ENCODE assay signal across 2 cellular contexts in genomic region chr11:131198161-131198560, GRCh38.
TF ChIP-seq lines count a peak whose summit lies in the region.

No MANE protein-coding gene starts in this region.

TF ChIP-seq in IMR-90, 13 proteins besides CTCF, POLR2A, EP300 and RAD21:
- TF ChIP-seq BHLHE40 (IDR thresholded peaks at IDR 0.05; ENCODE audit: low read depth, low read length): no peak
- no peak for TF ChIP-seq CHD1 (IDR thresholded peaks at IDR 0.05; ENCODE audit: low read depth, low read length)
- TF ChIP-seq ELK1 (IDR thresholded peaks at IDR 0.05; ENCODE audit: borderline replicate concordance, low read depth, low read length): no peak
- TF ChIP-seq RFX5 (IDR thresholded peaks at IDR 0.05; ENCODE audit: low read depth, low read length): no peak
- no peak for TF ChIP-seq USF2 (IDR thresholded peaks at IDR 0.05; ENCODE audit: low read depth, low read length)
- no peak for TF ChIP-seq MAFK (IDR thresholded peaks at IDR 0.05; ENCODE audit: low read depth, low read length)
- TF ChIP-seq NFE2L2 (IDR thresholded peaks at IDR 0.05; ENCODE audit: low read depth, low read length): no peak
- no peak for TF ChIP-seq FOS (IDR thresholded peaks at IDR 0.05; ENCODE audit: low read depth, low read length)
- TF ChIP-seq MXI1 (IDR thresholded peaks at IDR 0.05; ENCODE audit: borderline replicate concordance, low read depth, low read length): no peak
- TF ChIP-seq CEBPB (IDR thresholded peaks at IDR 0.05; ENCODE audit: low read depth, low read length): no peak
- TF ChIP-seq RCOR1 (IDR thresholded peaks at IDR 0.05; ENCODE audit: insufficient replicate concordance, low read length): no peak
- TF ChIP-seq MAZ (IDR thresholded peaks at IDR 0.05; ENCODE audit: borderline replicate concordance, low read depth, low read length): no peak
- TF ChIP-seq SMC3 (IDR thresholded peaks at IDR 0.05; ENCODE audit: low read depth, low read length): no peak

TF ChIP-seq in H1, 55 proteins besides CTCF, POLR2A, EP300 and RAD21:
- no peak for TF ChIP-seq RBBP5 (IDR thresholded peaks at IDR 0.05; ENCODE audit: borderline replicate concordance, low read depth, low read length)
- no peak for TF ChIP-seq TCF12 (IDR thresholded peaks at IDR 0.05; ENCODE audit: low read depth, low read length)
- no peak for TF ChIP-seq CBX5 (IDR thresholded peaks at IDR 0.05; ENCODE audit: low read depth, low read length)
- no peak for TF ChIP-seq HDAC6 (IDR thresholded peaks at IDR 0.05; ENCODE audit: low read depth, low read length)
TF ChIP-seq in H1: peak in this region for 0.
